Comparison of ENCODE assay signal across 17 cellular contexts in the genomic region with DNA sequence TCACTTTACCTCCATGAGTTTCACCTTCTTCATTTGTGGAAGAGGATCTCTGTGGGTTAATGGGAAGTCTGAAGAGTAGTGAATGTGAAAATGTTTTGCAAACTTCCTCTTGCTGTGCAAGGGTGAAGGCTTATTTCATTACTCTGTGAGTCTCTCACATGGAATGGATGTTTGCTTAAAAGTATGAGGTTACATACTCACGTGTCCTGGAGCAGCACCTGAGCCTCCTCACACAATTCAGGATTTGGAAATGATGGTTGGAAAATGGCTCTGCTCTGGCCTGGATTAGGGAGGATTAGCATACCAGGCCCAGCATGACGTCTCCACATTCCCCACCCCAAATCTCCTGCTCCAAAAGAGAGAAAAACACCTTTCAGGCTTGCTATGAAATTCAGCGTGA. TPM values are rescaled to one million over a fixed set of nuclear protein-coding genes. Genes with fewer than 3 reads are reported as not detected.
DNase-seq lines count a peak whose midpoint lies in the region; ATAC-seq and TF ChIP-seq lines count a peak whose summit lies in the region.
"Had no signal": no experiment of that assay in that cellular context is flagged by ENCODE, and none has a peak within 500 bp of the region (broad histone marks: within the 10 kb centered on the region; RNA-seq: fewer than 3 reads in every experiment).

No MANE protein-coding gene starts in this region.

- peak overlapping the region; percentile 80 for H3K27ac ChIP-seq in ectodermal cell (ENCODE audit: insufficient read depth, low read depth, low read length, poor library complexity, severe bottlenecking)
- H3K27ac ChIP-seq: BLaER1 treated with 17β-estradiol and CSF1 and Interleukin-3, amounts not matched to agents 10 nM and 100 nM; breast epithelium; SJSA1 had no signal

- H3K27me3 Mint-ChIP-seq in CD14-positive monocyte (ENCODE audit: low read depth in 3 of 3), result no peaks in the 10 kb centered on the region

- peaks cover 9% of the 10 kb centered on the region for H3K27me3 ChIP-seq in ectodermal cell (ENCODE audit: control insufficient read depth, insufficient read depth, low read length, poor library complexity, severe bottlenecking)
- H3K27me3 ChIP-seq: BLaER1 treated with 17β-estradiol and CSF1 and Interleukin-3, amounts not matched to agents 10 nM and 100 nM; breast epithelium had no signal

- no peak overlapping the region for H3K4me3 ChIP-seq in ectodermal cell (ENCODE audit: insufficient read depth, low read depth, low read length)
- H3K4me3 ChIP-seq: BLaER1 treated with 17β-estradiol and CSF1 and Interleukin-3, amounts not matched to agents 10 nM and 100 nM; breast epithelium; SJSA1 had no signal

- peak overlapping the region; percentile 73 to 87 (median 82) for H3K27ac Mint-ChIP-seq in CD14-positive monocyte
- H3K27ac Mint-ChIP-seq: progenitor cell of endocrine pancreas had no signal

- peaks cover 24% of the 10 kb centered on the region for H3K4me1 ChIP-seq in ectodermal cell (ENCODE audit: control insufficient read depth, insufficient read depth, low read length)
- H3K4me1 ChIP-seq: breast epithelium had no signal

- H3K4me1 Mint-ChIP-seq in CD14-positive monocyte, result peaks cover 70% of the 10 kb centered on the region

- peaks cover 27 to 29% of the 10 kb centered on the region in 2 donors for H3K36me3 Mint-ChIP-seq in CD14-positive monocyte

- no peaks in the 10 kb centered on the region for H3K9me3 Mint-ChIP-seq in CD14-positive monocyte

- WGBS in ectodermal cell, 2 experiments, result 18 to 20% methylated on average over 2 to 3 of the region's 3 CpGs

- H3K9me3 ChIP-seq in ectodermal cell (ENCODE audit: control insufficient read depth, low read length), result no peaks in the 10 kb centered on the region
- H3K9me3 ChIP-seq: breast epithelium, SJSA1 had no signal

- peak overlapping the region; percentile 12 to 61 for H3K4me3 Mint-ChIP-seq in CD14-positive monocyte

- H3K36me3 ChIP-seq in ectodermal cell (ENCODE audit: control insufficient read depth, insufficient read depth, low read length), result no peaks in the 10 kb centered on the region
- H3K36me3 ChIP-seq: breast epithelium, SJSA1 had no signal

- DNase-seq in CD14-positive monocyte (ENCODE audit: low spot score) (no peak), ELF-1 (ENCODE audit: low read depth, low spot score) (peak; percentile 63), NCI-H2196 treated with DMSO at 0.1 percent for 48 hours (lab: John Stamatoyannopoulos, UW; ENCODE audit: unreplicated experiment) (peak; percentile 63), C1 segment of cervical spinal cord (lab: John Stamatoyannopoulos, UW) (no peak)
- DNase-seq: activated naive CD4-positive, alpha-beta T cell; effector CD4-positive, alpha-beta T cell; left cardiac atrium; NCI-H1694 treated with DMSO at 0.1 percent for 48 hours; NK-92 treated with Interleukin-12 subunit alpha and Interleukin-12 subunit beta, amount 100 ng/mL, for 24 hours had no signal

- no peak for TF ChIP-seq CTCF in CD14-positive monocyte (IDR thresholded peaks at IDR 0.05)

- intact Hi-C loops in CD14-positive monocyte (cut with micrococcal nuclease), result no loop called here

- no peak for ATAC-seq in activated CD4-positive, CD25-positive, alpha-beta regulatory T cell treated with anti-CD3 and anti-CD28 coated beads, Interleukin-2, amount 50 U/mL, for 24 hours
- ATAC-seq in HG03045 (IDR thresholded peaks at IDR 0.05; ENCODE audit: unreplicated experiment) (no peak), GM18520 (IDR thresholded peaks at IDR 0.05; ENCODE audit: unreplicated experiment) (no peak)
- ATAC-seq: left cardiac atrium had no signal

RNA-seq across cellular contexts. Expression of a gene that starts 4.8 kb away (rescaled TPM):
- 1 to 10 TPM; 3.2 to 3.3 TPM for polyA plus RNA-seq in CD14-positive monocyte
- polyA plus RNA-seq in ectodermal cell (2013, experiment 1 of 4), result 18.8 TPM
- 25.7 TPM for polyA plus RNA-seq in ectodermal cell (2013, experiment 2 of 4)
- 14.9 TPM for polyA plus RNA-seq in ectodermal cell (2013, experiment 3 of 4)
- polyA plus RNA-seq in ectodermal cell (2013, experiment 4 of 4), result 19.3 TPM

Comparison
In these comparisons a context has a peak if more than half of its experiments do, and no peak if none do; other contexts are left out.
1. DNase-seq: peak in ELF-1 (single experiment) and NCI-H2196 treated with DMSO at 0.1 percent for 48 hours (single experiment); none in CD14-positive monocyte (single experiment) and C1 segment of cervical spinal cord (0 of 14).